ENCODE assay signal across 9 cellular contexts in the genomic region with DNA sequence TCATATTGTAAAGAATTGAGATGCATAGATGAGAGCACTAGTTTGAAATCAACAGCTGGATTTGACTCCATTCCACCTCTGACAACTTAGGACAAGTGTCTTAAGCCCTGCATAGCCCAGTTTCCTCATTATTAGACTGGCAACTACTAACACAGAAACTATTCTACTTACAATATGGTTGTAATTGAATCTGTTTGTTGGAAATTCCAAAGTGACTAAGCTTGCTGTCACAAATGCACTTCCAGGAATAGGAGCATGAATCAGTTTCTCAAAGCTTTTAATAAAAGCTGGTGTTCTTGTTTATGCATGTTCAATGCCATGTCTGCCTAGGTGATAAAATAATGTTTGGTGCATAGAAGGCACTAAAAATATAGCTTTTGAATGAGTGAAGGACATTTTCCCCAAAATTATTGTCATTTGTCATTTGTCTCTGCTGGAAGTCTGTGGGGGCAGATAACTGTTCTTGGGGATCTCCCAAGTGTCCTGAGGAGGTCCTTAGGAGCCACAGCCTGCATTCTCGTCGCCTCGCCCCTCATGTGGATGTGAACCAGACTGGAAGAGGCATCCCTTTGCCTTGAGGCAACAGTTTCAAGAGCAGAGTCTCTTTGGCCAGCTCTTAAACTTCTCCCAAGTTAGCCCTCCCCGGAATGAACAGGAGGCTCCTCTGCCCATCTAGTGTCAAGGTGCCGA. TPM values are rescaled to one million over a fixed set of nuclear protein-coding genes. Genes with fewer than 3 reads are reported as not detected.
A peak's percentile ranks its signal among the peaks of the same experiment; 100 is the strongest.
DNase-seq lines count a peak whose midpoint lies in the region; TF ChIP-seq lines count a peak whose summit lies in the region.
"Had no signal": no experiment of that assay in that cellular context is flagged by ENCODE, and none has a peak within 500 bp of the region (broad histone marks: within the 10 kb centered on the region; RNA-seq: fewer than 3 reads in every experiment).

No MANE protein-coding gene starts in this region.

- H3K27ac ChIP-seq in GM23248 (peak overlapping the region; percentile 68), right atrium auricular region (peak overlapping the region in 1 of 2 donors; percentile 25)

- no peaks in the 10 kb centered on the region for H4K20me1 ChIP-seq in GM23248 (ENCODE audit: insufficient read depth)

- H3K27me3 ChIP-seq in GM23248 (replicated peaks; ENCODE audit: insufficient read depth) (no peaks in the 10 kb centered on the region), right atrium auricular region (no peaks in the 10 kb centered on the region)

- peaks cover 37% of the 10 kb centered on the region for H3F3A ChIP-seq in GM23248 (ENCODE audit: insufficient read depth)

- H3K4me2 ChIP-seq in GM23248 (ENCODE audit: unreplicated experiment): peak overlapping the region; percentile 73

- no peaks in the 10 kb centered on the region for H3K9me2 ChIP-seq in GM23248 (ENCODE audit: insufficient read depth)

- H3K9me3 ChIP-seq in GM23248 (ENCODE audit: low read depth) (no peaks in the 10 kb centered on the region), right atrium auricular region (no peaks in the 10 kb centered on the region)

- WGBS in GM23248 (ENCODE audit: low coverage in 1 of 2, low lambda C conversion rate in 2 of 2, missing lambda C conversion rate in 2 of 2), 2 experiments: 5 to 11% methylated on average over 5 of the region's 5 CpGs

- POLR2A ChIA-PET in GM10248 (lab: Yijun Ruan, JAX): no interaction called here

- no peak for TF ChIP-seq CTCF in right atrium auricular region (IDR thresholded peaks at IDR 0.05)
- no peak for TF ChIP-seq CTCF in GM10248 (IDR thresholded peaks at IDR 0.05; ENCODE audit: control extremely low read depth, extremely low read depth, low read depth, missing control alignments)

- H3K4me1 ChIP-seq in GM23248 (ENCODE audit: insufficient read depth): peaks cover 35% of the 10 kb centered on the region
- no peaks in the 10 kb centered on the region for H3K4me1 ChIP-seq in right atrium auricular region

- no peaks in the 10 kb centered on the region for H3K79me2 ChIP-seq in GM23248 (ENCODE audit: insufficient read depth)

- in situ Hi-C loops in ACHN (cut with HindIII; ENCODE audit: low pct_ligation_motif_present, low pct_unique_long_range_greater_than_20kb, low sequenced_read_pairs): no loop called here
- in situ Hi-C loops in GM23248 (cut with MboI): no loop called here

- peak overlapping the region; percentile 22; the same call in 1 of the 2 replicates for H2AFZ ChIP-seq in GM23248

- DNase-seq in ACHN: peak; percentile 40
- peak; percentile 94 for DNase-seq in GM23248
- DNase-seq in UCSD-AML1 (lab: John Stamatoyannopoulos, UW; ENCODE audit: unreplicated experiment): peak; percentile 11
- peak; percentile 91 for DNase-seq in iris pigment epithelial cell (ENCODE audit: low read depth)
- no peak for DNase-seq in right atrium auricular region (ENCODE audit: low spot score)
- no peak for DNase-seq in NCI-H510A treated with DMSO at 0.1 percent for 48 hours (lab: John Stamatoyannopoulos, UW)
- no peak for DNase-seq in anterior cingulate cortex (lab: John Stamatoyannopoulos, UW)
- no peak for DNase-seq in GM10248 (ENCODE audit: extremely low spot score)
- DNase-seq: H9 had no signal

- H3K36me3 ChIP-seq in GM23248 (ENCODE audit: low read depth): no peaks in the 10 kb centered on the region
- no peaks in the 10 kb centered on the region for H3K36me3 ChIP-seq in right atrium auricular region

- peak overlapping the region; percentile 40 for H3K4me3 ChIP-seq in GM23248
- H3K4me3 ChIP-seq in right atrium auricular region: no peak overlapping the region

- CTCF ChIA-PET in GM10248 (lab: Yijun Ruan, JAX): interaction anchor here (1.3 to 2.1 kb wide), 4 partner anchors 22 to 48 kb away, joined by 3 to 12 read pairs (median 6); no protein-coding TSS in a partner anchor

- H3K9ac ChIP-seq in GM23248: peak overlapping the region; percentile 40; the same call in 1 of the 2 replicates

RNA-seq across cellular contexts. Expression of a gene that starts 40.4 kb away (rescaled TPM):
- total RNA-seq in GM23248 (2014; rRNA removed; shearing (Covaris generic)): 97.3 and 133 TPM in 2 replicates
- 120 and 121 TPM in 2 replicates for polyA plus RNA-seq in GM23248 (2016; fragmentation: Nextera tagmentation; extraction: Ambion mirVana)
- total RNA-seq in right atrium auricular region: 10 to 100 TPM; 52.1 to 92.2 TPM

Comparison
In these comparisons a context has a peak if more than half of its experiments do, and no peak if none do; other contexts are left out.
1. DNase-seq: peak in ACHN (single experiment), GM23248 (single experiment), UCSD-AML1 (single experiment) and iris pigment epithelial cell (single experiment); none in right atrium auricular region (single experiment), NCI-H510A treated with DMSO at 0.1 percent for 48 hours (single experiment), anterior cingulate cortex (0 of 58) and GM10248 (single experiment).